ENCODE assay signal across 8 cellular contexts in the genomic region with DNA sequence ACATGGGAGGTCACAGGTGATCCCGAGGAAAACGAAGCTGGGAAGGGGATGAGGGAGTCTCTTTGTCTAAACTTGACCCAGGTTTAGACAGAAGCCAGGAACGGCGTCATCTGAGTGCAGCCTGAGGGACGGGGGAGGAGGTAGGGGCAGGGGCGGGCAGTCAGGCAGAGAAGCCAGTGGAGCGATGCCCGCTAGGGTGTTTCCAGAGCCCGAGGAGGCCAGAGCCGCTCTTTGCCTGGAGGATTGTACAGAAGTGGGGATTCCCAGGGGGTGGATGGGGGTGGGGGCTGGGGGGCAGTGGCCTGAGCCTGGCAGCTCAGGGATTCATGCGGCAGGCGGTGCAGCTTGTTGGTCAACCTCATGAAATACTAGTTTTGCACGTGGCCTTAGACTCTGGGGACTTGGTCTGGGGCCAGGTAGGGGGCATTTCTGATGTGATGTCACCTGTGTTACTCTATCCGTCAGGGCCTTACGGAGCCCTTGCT. TPM values are rescaled to one million over a fixed set of nuclear protein-coding genes. Genes with fewer than 3 reads are reported as not detected.
DNase-seq lines count a peak whose midpoint lies in the region; ATAC-seq and TF ChIP-seq lines count a peak whose summit lies in the region.

No MANE protein-coding gene starts in this region.

- H3K27ac Mint-ChIP-seq in T-helper 2 cell treated with Interferon-gamma antibody and Interleukin-4, amounts not matched to agents 5 μg/mL and 100 μg/mL, for 36 hours: peak overlapping the region; percentile 76

- no peaks in the 10 kb centered on the region for H3K27me3 ChIP-seq in thoracic aorta (replicated peaks; ENCODE audit: insufficient read depth)

- DNase-seq in T-helper 2 cell treated with Interferon-gamma antibody and Interleukin-4, amounts not matched to agents 5 μg/mL and 100 μg/mL, for 36 hours (ENCODE audit: low spot score): no peak
- DNase-seq in T-helper 2 cell (no peak), globus pallidus (ENCODE audit: low spot score) (peak; percentile 27), thoracic aorta (ENCODE audit: low spot score) (no peak), NCI-H2107 (lab: John Stamatoyannopoulos, UW) (no peak), NCI-H2171 treated with DMSO at 0.1 percent for 48 hours (lab: John Stamatoyannopoulos, UW) (no peak)

- H3K36me3 ChIP-seq in thoracic aorta: no peaks in the 10 kb centered on the region

- H3K27me3 Mint-ChIP-seq in T-helper 2 cell treated with Interferon-gamma antibody and Interleukin-4, amounts not matched to agents 5 μg/mL and 100 μg/mL, for 36 hours (ENCODE audit: low read depth): peaks cover 2% of the 10 kb centered on the region

- H3K4me1 Mint-ChIP-seq in T-helper 2 cell treated with Interferon-gamma antibody and Interleukin-4, amounts not matched to agents 5 μg/mL and 100 μg/mL, for 36 hours (ENCODE audit: low read depth): peaks cover 15% of the 10 kb centered on the region

- H3K4me3 ChIP-seq in thoracic aorta: peak overlapping the region; percentile 63

- no peaks in the 10 kb centered on the region for H3K9me3 ChIP-seq in thoracic aorta

- ATAC-seq in HG03060 (IDR thresholded peaks at IDR 0.05; ENCODE audit: low read depth, unreplicated experiment) (peak; percentile 11), thoracic aorta (ENCODE audit: insufficient number of reproducible peaks, low FRiP score, low read depth) (no peak), HG03460 (IDR thresholded peaks at IDR 0.05; ENCODE audit: unreplicated experiment) (no peak)

- no peak overlapping the region for H3K4me3 Mint-ChIP-seq in T-helper 2 cell treated with Interferon-gamma antibody and Interleukin-4, amounts not matched to agents 5 μg/mL and 100 μg/mL, for 36 hours

- H3K36me3 Mint-ChIP-seq in T-helper 2 cell treated with Interferon-gamma antibody and Interleukin-4, amounts not matched to agents 5 μg/mL and 100 μg/mL, for 36 hours (ENCODE audit: low read depth): peaks cover 2% of the 10 kb centered on the region

- no peak for TF ChIP-seq CTCF in thoracic aorta (IDR thresholded peaks at IDR 0.05)

- peaks cover 6% of the 10 kb centered on the region for H3K9me3 Mint-ChIP-seq in T-helper 2 cell treated with Interferon-gamma antibody and Interleukin-4, amounts not matched to agents 5 μg/mL and 100 μg/mL, for 36 hours

- H3K27ac ChIP-seq in thoracic aorta: peak overlapping the region; percentile 68 to 84

- H3K4me1 ChIP-seq in thoracic aorta (ENCODE audit: control insufficient read depth in 1 of 2, low read depth in 2 of 2): peaks cover 15 to 24% of the 10 kb centered on the region in 2 donors

RNA-seq across cellular contexts. Expression of a gene that starts 58.4 kb away (rescaled TPM):
- total RNA-seq in thoracic aorta: 100 to 1,000 TPM in 1 of 2 donors, 10 to 100 TPM in 1; 73.5 to 102 TPM
